In the genomic region with DNA sequence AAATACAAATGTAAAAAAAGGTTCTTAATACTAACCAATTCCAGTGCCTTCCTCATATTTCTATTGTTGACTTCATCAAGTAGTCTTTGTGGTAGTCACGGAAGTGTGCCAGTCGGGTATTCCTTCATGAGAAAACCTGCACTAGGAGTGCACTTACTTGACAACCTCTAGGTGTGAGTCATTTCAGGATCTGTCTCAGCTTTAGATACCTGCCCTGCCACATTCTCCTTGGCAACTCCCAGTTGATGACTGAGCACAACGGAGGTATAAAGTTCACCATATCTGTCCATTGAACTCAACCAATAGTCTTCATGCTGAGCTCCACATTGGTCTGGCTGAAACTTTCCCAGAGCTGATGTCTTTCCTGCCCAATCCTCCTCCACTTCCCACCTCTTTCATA, we compare ENCODE assay signal across 2 cellular contexts.
TF ChIP-seq lines count a peak whose summit lies in the region.

No MANE protein-coding gene starts in this region.

TF ChIP-seq in H1, 55 proteins besides CTCF, POLR2A, EP300 and RAD21 (continues in another document):
- TF ChIP-seq CREB1 (IDR thresholded peaks at IDR 0.05) (no peak), SP2 (IDR thresholded peaks at IDR 0.05; ENCODE audit: low read length) (no peak), CBX8 (IDR thresholded peaks at IDR 0.05; ENCODE audit: borderline replicate concordance, low read depth, low read length) (no peak), JUND (IDR thresholded peaks at IDR 0.05; ENCODE audit: low read length) (no peak), TBP (IDR thresholded peaks at IDR 0.05; ENCODE audit: low read depth, low read length) (no peak), KDM1A (IDR thresholded peaks at IDR 0.05; ENCODE audit: borderline replicate concordance, low read length) (no peak), RFX5 (IDR thresholded peaks at IDR 0.05; ENCODE audit: borderline replicate concordance, low read depth, low read length) (no peak), E2F6 (IDR thresholded peaks at IDR 0.05) (no peak), TAF7 (optimal IDR thresholded peaks at IDR 0.05; ENCODE audit: borderline replicate concordance, low read depth, low read length) (no peak), ATF2 (IDR thresholded peaks at IDR 0.05; ENCODE audit: low read length) (no peak), CBX5 (IDR thresholded peaks at IDR 0.05; ENCODE audit: low read depth, low read length) (no peak), KDM4A (IDR thresholded peaks at IDR 0.05; ENCODE audit: low read depth, low read length, severe bottlenecking) (no peak)
- TF ChIP-seq, protein P1, sequence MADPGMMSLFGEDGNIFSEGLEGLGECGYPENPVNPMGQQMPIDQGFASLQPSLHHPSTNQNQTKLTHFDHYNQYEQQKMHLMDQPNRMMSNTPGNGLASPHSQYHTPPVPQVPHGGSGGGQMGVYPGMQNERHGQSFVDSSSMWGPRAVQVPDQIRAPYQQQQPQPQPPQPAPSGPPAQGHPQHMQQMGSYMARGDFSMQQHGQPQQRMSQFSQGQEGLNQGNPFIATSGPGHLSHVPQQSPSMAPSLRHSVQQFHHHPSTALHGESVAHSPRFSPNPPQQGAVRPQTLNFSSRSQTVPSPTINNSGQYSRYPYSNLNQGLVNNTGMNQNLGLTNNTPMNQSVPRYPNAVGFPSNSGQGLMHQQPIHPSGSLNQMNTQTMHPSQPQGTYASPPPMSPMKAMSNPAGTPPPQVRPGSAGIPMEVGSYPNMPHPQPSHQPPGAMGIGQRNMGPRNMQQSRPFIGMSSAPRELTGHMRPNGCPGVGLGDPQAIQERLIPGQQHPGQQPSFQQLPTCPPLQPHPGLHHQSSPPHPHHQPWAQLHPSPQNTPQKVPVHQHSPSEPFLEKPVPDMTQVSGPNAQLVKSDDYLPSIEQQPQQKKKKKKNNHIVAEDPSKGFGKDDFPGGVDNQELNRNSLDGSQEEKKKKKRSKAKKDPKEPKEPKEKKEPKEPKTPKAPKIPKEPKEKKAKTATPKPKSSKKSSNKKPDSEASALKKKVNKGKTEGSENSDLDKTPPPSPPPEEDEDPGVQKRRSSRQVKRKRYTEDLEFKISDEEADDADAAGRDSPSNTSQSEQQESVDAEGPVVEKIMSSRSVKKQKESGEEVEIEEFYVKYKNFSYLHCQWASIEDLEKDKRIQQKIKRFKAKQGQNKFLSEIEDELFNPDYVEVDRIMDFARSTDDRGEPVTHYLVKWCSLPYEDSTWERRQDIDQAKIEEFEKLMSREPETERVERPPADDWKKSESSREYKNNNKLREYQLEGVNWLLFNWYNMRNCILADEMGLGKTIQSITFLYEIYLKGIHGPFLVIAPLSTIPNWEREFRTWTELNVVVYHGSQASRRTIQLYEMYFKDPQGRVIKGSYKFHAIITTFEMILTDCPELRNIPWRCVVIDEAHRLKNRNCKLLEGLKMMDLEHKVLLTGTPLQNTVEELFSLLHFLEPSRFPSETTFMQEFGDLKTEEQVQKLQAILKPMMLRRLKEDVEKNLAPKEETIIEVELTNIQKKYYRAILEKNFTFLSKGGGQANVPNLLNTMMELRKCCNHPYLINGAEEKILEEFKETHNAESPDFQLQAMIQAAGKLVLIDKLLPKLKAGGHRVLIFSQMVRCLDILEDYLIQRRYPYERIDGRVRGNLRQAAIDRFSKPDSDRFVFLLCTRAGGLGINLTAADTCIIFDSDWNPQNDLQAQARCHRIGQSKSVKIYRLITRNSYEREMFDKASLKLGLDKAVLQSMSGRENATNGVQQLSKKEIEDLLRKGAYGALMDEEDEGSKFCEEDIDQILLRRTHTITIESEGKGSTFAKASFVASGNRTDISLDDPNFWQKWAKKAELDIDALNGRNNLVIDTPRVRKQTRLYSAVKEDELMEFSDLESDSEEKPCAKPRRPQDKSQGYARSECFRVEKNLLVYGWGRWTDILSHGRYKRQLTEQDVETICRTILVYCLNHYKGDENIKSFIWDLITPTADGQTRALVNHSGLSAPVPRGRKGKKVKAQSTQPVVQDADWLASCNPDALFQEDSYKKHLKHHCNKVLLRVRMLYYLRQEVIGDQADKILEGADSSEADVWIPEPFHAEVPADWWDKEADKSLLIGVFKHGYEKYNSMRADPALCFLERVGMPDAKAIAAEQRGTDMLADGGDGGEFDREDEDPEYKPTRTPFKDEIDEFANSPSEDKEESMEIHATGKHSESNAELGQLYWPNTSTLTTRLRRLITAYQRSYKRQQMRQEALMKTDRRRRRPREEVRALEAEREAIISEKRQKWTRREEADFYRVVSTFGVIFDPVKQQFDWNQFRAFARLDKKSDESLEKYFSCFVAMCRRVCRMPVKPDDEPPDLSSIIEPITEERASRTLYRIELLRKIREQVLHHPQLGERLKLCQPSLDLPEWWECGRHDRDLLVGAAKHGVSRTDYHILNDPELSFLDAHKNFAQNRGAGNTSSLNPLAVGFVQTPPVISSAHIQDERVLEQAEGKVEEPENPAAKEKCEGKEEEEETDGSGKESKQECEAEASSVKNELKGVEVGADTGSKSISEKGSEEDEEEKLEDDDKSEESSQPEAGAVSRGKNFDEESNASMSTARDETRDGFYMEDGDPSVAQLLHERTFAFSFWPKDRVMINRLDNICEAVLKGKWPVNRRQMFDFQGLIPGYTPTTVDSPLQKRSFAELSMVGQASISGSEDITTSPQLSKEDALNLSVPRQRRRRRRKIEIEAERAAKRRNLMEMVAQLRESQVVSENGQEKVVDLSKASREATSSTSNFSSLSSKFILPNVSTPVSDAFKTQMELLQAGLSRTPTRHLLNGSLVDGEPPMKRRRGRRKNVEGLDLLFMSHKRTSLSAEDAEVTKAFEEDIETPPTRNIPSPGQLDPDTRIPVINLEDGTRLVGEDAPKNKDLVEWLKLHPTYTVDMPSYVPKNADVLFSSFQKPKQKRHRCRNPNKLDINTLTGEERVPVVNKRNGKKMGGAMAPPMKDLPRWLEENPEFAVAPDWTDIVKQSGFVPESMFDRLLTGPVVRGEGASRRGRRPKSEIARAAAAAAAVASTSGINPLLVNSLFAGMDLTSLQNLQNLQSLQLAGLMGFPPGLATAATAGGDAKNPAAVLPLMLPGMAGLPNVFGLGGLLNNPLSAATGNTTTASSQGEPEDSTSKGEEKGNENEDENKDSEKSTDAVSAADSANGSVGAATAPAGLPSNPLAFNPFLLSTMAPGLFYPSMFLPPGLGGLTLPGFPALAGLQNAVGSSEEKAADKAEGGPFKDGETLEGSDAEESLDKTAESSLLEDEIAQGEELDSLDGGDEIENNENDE (IDR thresholded peaks at IDR 0.05; ENCODE audit: insufficient replicate concordance, low read length), result no peak

TF ChIP-seq in HepG2, 621 proteins besides CTCF, POLR2A, EP300 and RAD21:
- no peak for TF ChIP-seq ZNF468 (CRISPR knock-in tag; IDR thresholded peaks at IDR 0.05)
- TF ChIP-seq REL (CRISPR knock-in tag; conservative IDR thresholded peaks at IDR 0.05), result no peak
- TF ChIP-seq MATR3 (CRISPR knock-in tag; IDR thresholded peaks at IDR 0.05), result no peak
- TF ChIP-seq IKZF1 (IDR thresholded peaks at IDR 0.05), result no peak
TF ChIP-seq in HepG2: peak in this region for 0.
